ENCODE assay signal across 10 cellular contexts in the genomic region with DNA sequence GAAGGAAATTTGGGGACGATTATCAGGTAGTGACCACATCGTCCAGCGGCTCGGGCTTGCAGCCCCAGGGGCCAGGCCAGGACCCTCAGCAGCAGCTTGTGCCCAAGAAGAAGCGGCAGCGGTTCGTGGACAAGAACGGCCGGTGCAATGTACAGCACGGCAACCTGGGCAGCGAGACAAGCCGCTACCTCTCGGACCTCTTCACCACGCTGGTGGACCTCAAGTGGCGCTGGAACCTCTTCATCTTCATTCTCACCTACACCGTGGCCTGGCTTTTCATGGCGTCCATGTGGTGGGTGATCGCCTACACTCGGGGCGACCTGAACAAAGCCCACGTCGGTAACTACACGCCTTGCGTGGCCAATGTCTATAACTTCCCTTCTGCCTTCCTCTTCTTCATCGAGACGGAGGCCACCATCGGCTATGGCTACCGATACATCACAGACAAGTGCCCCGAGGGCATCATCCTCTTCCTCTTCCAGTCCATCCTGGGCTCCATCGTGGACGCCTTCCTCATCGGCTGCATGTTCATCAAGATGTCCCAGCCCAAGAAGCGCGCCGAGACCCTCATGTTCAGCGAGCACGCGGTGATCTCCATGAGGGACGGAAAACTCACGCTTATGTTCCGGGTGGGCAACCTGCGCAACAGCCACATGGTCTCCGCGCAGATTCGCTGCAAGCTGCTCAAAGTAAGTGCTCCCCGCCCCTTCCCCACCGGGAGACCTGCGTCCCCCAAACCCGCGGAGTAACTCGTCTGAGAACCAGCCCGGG. TPM values are rescaled to one million over a fixed set of nuclear protein-coding genes. Genes with fewer than 3 reads are reported as not detected.
DNase-seq lines count a peak whose midpoint lies in the region; ATAC-seq and TF ChIP-seq lines count a peak whose summit lies in the region.
"Had no signal": no experiment of that assay in that cellular context is flagged by ENCODE, and none has a peak within 500 bp of the region (broad histone marks: within the 10 kb centered on the region; RNA-seq: fewer than 3 reads in every experiment).

No MANE protein-coding gene starts in this region.

- TF ChIP-seq CTCF in cardiac muscle cell (IDR thresholded peaks at IDR 0.05; ENCODE audit: low read depth, low read length) = no peak
- TF ChIP-seq CTCF in esophagus muscularis mucosa (IDR thresholded peaks at IDR 0.05) = no peak
- TF ChIP-seq CTCF in nephron (IDR thresholded peaks at IDR 0.05; ENCODE audit: unreplicated experiment in 3 of 3) = no peak
- TF ChIP-seq CTCF in vagina (IDR thresholded peaks at IDR 0.05) = no peak

- TF ChIP-seq POLR2A in esophagus muscularis mucosa (IDR thresholded peaks at IDR 0.05; ENCODE audit: low read depth) = no peak
- no peak for TF ChIP-seq POLR2A in vagina (IDR thresholded peaks at IDR 0.05)

- DNase-seq in cardiac muscle cell (ENCODE audit: low read depth in 1 of 2, low spot score in 1 of 2) = peak in 1 of 2 donors; percentile 20
- DNase-seq in cardiac septum (ENCODE audit: low spot score) = no peak
- no peak for DNase-seq in esophagus muscularis mucosa (ENCODE audit: extremely low spot score)
- no peak for DNase-seq in vagina (ENCODE audit: extremely low spot score in 2 of 2)
- no peak for DNase-seq in amniotic stem cell (lab: John Stamatoyannopoulos, UW)
- DNase-seq in NCI-H2196 treated with DMSO at 0.1 percent for 48 hours (lab: John Stamatoyannopoulos, UW; ENCODE audit: unreplicated experiment) = no peak
- DNase-seq: T1000 had no signal

- H3K4me1 Mint-ChIP-seq in nephron = peaks cover 16% of the 10 kb centered on the region

- H3K27me3 ChIP-seq in cardiac muscle cell (peaks cover 69% of the 10 kb centered on the region), esophagus muscularis mucosa (peaks cover 0 to 24% (median 0%) of the 10 kb centered on the region in 4 donors), vagina (no peaks in the 10 kb centered on the region)

- H3K9me3 Mint-ChIP-seq in nephron = no peaks in the 10 kb centered on the region

- peaks cover 59% of the 10 kb centered on the region for H3K27me3 Mint-ChIP-seq in nephron (ENCODE audit: low read depth)

- no peaks in the 10 kb centered on the region for H3K4me1 ChIP-seq in cardiac muscle cell (ENCODE audit: low read depth)
- peaks cover 13 to 35% (median 32%) of the 10 kb centered on the region in 4 donors for H3K4me1 ChIP-seq in esophagus muscularis mucosa
- H3K4me1 ChIP-seq in vagina = peaks cover 5% of the 10 kb centered on the region

- peak overlapping the region; percentile 79 to 93 (median 80) for H3K4me3 Mint-ChIP-seq in nephron

- intact Hi-C loops in cardiac septum (cut with DNase I) (no loop called here), esophagus muscularis mucosa (cut with DNase I) (no loop called here), vagina (cut with DNase I) (no loop called here)

- no peaks in the 10 kb centered on the region for H3K9me3 ChIP-seq in cardiac muscle cell (ENCODE audit: low read depth)
- H3K9me3 ChIP-seq in esophagus muscularis mucosa = no peaks in the 10 kb centered on the region
- H3K9me3 ChIP-seq in vagina = no peaks in the 10 kb centered on the region

- no peak for TF ChIP-seq EP300 in esophagus muscularis mucosa (IDR thresholded peaks at IDR 0.05)

- WGBS in esophagus muscularis mucosa = 15% methylated on average over 35 of the region's 52 CpGs

- H3K4me3 ChIP-seq in cardiac muscle cell = peak overlapping the region; percentile 52
- H3K4me3 ChIP-seq in esophagus muscularis mucosa = peak overlapping the region; percentile 58 to 64 (median 60)
- H3K4me3 ChIP-seq in vagina = peak overlapping the region; percentile 30 to 43

- H3K27ac ChIP-seq in cardiac muscle cell (no peak overlapping the region), esophagus muscularis mucosa (replicated peaks in 1 of 4) (peak overlapping the region in 2 of 4 donors; percentile 49 to 77), vagina (no peak overlapping the region)

- no peaks in the 10 kb centered on the region for H3K36me3 ChIP-seq in cardiac muscle cell
- no peaks in the 10 kb centered on the region for H3K36me3 ChIP-seq in esophagus muscularis mucosa
- no peaks in the 10 kb centered on the region for H3K36me3 ChIP-seq in vagina

- no peak for ATAC-seq in HG02973 (IDR thresholded peaks at IDR 0.05; ENCODE audit: unreplicated experiment)
- ATAC-seq: activated naive CD4-positive, alpha-beta T cell treated with anti-CD3 and anti-CD28 coated beads, Interleukin-2, amount 50 U/mL, for 72 hours had no signal

- no peak overlapping the region for H3K27ac Mint-ChIP-seq in nephron
- H3K27ac Mint-ChIP-seq: activated naive CD4-positive, alpha-beta T cell treated with anti-CD3 and anti-CD28 coated beads, Interleukin-2, amount 50 U/mL, for 72 hours had no signal

- no peaks in the 10 kb centered on the region for H3K36me3 Mint-ChIP-seq in nephron (ENCODE audit: low read depth)

RNA-seq across cellular contexts. Expression of gene KCNJ3, which starts 0.5 kb away (rescaled TPM):
- total RNA-seq in cardiac muscle cell (1.9 and 3.3 TPM in 2 replicates), cardiac septum (3.4 TPM), esophagus muscularis mucosa (1 to 10 TPM; 1.1 to 5.6 (median 4.7) TPM), vagina (4.2 TPM)
- polyA plus RNA-seq in cardiac muscle cell = 0.54 and 2.0 TPM in 2 replicates
- total RNA-seq: activated naive CD4-positive, alpha-beta T cell treated with anti-CD3 and anti-CD28 coated beads, Interleukin-2, amount 50 U/mL, for 72 hours had no signal
